ENCODE assay signal across 8 cellular contexts in the genomic region with DNA sequence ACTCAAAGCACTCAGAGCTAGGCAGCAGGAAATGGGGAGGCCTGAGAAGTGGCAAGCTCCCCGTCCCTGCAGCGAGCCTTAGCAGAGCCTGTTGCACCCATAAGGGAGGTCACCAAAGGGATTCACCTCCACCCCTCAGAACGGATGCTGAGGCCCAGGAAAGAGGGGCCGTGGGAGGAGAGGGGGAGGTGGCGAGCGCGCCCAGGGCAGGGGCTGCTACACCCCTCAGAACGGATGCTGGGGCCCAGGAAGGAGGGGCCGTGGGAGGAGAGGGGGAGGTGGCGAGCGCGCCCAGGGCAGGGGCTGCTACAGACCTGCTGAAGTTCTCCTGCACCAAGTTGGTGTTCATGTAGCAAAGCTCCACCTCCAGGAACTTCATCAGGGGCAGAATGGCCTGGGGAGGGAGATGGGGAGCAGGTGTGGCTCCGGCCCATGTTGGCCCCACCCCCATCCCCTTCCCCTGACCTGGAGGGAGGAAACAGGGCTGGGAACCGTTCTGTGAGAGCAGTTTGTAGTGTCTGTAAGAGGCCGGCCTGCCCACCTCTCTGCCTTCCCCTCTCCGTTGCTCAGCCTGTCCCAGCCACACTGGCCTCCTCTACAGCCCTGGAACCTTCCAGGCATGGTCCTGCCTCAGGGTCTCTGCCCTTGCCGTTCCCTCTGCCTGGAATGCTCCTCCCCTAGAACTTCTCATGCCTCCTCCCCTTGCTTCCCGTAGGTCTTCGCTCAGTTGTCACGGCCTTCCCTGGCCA. TPM values are rescaled to one million over a fixed set of nuclear protein-coding genes. Genes with fewer than 3 reads are reported as not detected.
A peak's percentile ranks its signal among the peaks of the same experiment; 100 is the strongest.
DNase-seq lines count a peak whose midpoint lies in the region; ATAC-seq lines count a peak whose summit lies in the region.

No MANE protein-coding gene starts in this region.

- H3K9me3 Mint-ChIP-seq in T-helper 2 cell treated with Interferon-gamma antibody and Interleukin-4, amounts not matched to agents 5 μg/mL and 100 μg/mL, for 36 hours, result no peaks in the 10 kb centered on the region

- H3K27me3 Mint-ChIP-seq in T-helper 2 cell treated with Interferon-gamma antibody and Interleukin-4, amounts not matched to agents 5 μg/mL and 100 μg/mL, for 36 hours (ENCODE audit: low read depth), result no peaks in the 10 kb centered on the region

- DNase-seq in NCI-H2227 treated with DMSO at 0.1 percent for 48 hours (lab: John Stamatoyannopoulos, UW), result peak; percentile 14
- no peak for DNase-seq in NCI-H2227 (lab: John Stamatoyannopoulos, UW; ENCODE audit: unreplicated experiment)
- DNase-seq in T-helper 2 cell treated with Interferon-gamma antibody and Interleukin-4, amounts not matched to agents 5 μg/mL and 100 μg/mL, for 36 hours (ENCODE audit: low spot score), result peak; percentile 13
- DNase-seq in Right ventricle myocardium superior, result no peak
- DNase-seq in stimulated activated CD8-positive, alpha-beta memory T cell treated with anti-CD3 and anti-CD28 coated beads, Interleukin-4, amount 100 ng/mL, for 48 hours, result peak; percentile 44
- DNase-seq in HCEC 1CT, result no peak
- no peak for DNase-seq in posterior vena cava (ENCODE audit: low spot score)

- peaks cover 26% of the 10 kb centered on the region for H3K4me1 Mint-ChIP-seq in T-helper 2 cell treated with Interferon-gamma antibody and Interleukin-4, amounts not matched to agents 5 μg/mL and 100 μg/mL, for 36 hours (ENCODE audit: low read depth)

- intact Hi-C loops in Right ventricle myocardium superior (cut with DNase I) (no loop called here), posterior vena cava (cut with DNase I) (loop anchor here in 1 of 2 donors (10.0 kb wide), 1 partner anchor 78 kb away; no protein-coding TSS in a partner anchor)

- H3K27ac Mint-ChIP-seq in T-helper 2 cell treated with Interferon-gamma antibody and Interleukin-4, amounts not matched to agents 5 μg/mL and 100 μg/mL, for 36 hours, result peak overlapping the region; percentile 84

- H3K4me3 Mint-ChIP-seq in T-helper 2 cell treated with Interferon-gamma antibody and Interleukin-4, amounts not matched to agents 5 μg/mL and 100 μg/mL, for 36 hours, result peak overlapping the region; percentile 67

- H3K36me3 Mint-ChIP-seq in T-helper 2 cell treated with Interferon-gamma antibody and Interleukin-4, amounts not matched to agents 5 μg/mL and 100 μg/mL, for 36 hours (ENCODE audit: low read depth), result peaks cover 41% of the 10 kb centered on the region

- ATAC-seq in Right ventricle myocardium superior (ENCODE audit: poor library complexity), result peak; percentile 36
- no peak for ATAC-seq in HG03469 (IDR thresholded peaks at IDR 0.05; ENCODE audit: unreplicated experiment)

RNA-seq across cellular contexts. Expression of a gene that starts 11.4 kb away (rescaled TPM):
- total RNA-seq in Right ventricle myocardium superior, result 10.6 TPM
- 10 to 100 TPM in 1 of 2 donors, 1 to 10 TPM in 1; 7.3 to 15.1 TPM for total RNA-seq in posterior vena cava

RNA-seq across cellular contexts. Expression of a gene that starts 22.3 kb away (rescaled TPM):
- total RNA-seq in Right ventricle myocardium superior (145 TPM), posterior vena cava (100 to 1,000 TPM in 1 of 2 donors, 10 to 100 TPM in 1; 75.8 to 111 TPM)

RNA-seq across cellular contexts. Expression of a gene that starts 45.6 kb away (rescaled TPM):
- total RNA-seq in Right ventricle myocardium superior, result 33.4 TPM
- total RNA-seq in posterior vena cava, result 10 to 100 TPM; 60.8 to 70.9 TPM

RNA-seq across cellular contexts. Expression of a gene that starts 48.2 kb away (rescaled TPM):
- total RNA-seq in Right ventricle myocardium superior (14.3 TPM), posterior vena cava (10 to 100 TPM; 23.3 to 32.9 TPM)

Comparison
In these comparisons a context has a peak if more than half of its experiments do, and no peak if none do; other contexts are left out.
1. DNase-seq: peak in NCI-H2227 treated with DMSO at 0.1 percent for 48 hours (single experiment), T-helper 2 cell treated with Interferon-gamma antibody and Interleukin-4, amounts not matched to agents 5 μg/mL and 100 μg/mL, for 36 hours (single experiment) and stimulated activated CD8-positive, alpha-beta memory T cell treated with anti-CD3 and anti-CD28 coated beads, Interleukin-4, amount 100 ng/mL, for 48 hours (single experiment); none in NCI-H2227 (single experiment), Right ventricle myocardium superior (single experiment), HCEC 1CT (single experiment) and posterior vena cava (single experiment).